ENCODE assay signal across 33 cellular contexts in the genomic region with DNA sequence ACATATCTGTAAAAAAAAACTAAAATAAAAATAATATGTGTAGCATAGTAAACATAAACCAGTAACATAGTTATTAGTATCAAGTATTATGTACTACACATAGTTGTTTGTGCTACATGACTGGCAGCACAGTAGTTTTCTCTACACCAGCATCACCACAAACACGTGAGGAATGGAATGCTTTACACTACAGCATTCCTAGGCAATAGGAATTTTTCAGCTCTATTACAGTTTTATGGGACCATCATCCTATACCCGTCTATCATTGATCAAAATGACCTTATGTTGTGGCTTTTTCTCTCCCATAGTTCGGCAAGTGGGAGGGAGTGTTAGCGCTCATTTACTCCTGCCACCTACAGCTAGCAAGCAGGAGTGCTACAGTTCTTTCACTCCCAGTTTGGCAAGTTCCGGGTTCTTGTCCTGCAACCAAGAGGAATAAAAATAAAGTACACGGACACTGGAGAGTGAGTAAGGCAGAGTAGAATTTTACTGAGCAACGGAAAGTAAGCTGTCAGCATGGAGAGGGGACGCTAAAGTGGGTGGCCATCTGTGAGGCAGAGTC.
A peak's percentile ranks its signal among the peaks of the same experiment; 100 is the strongest.
DNase-seq lines count a peak whose midpoint lies in the region; ATAC-seq and TF ChIP-seq lines count a peak whose summit lies in the region.
"Had no signal": no experiment of that assay in that cellular context is flagged by ENCODE, and none has a peak within 500 bp of the region (broad histone marks: within the 10 kb centered on the region; RNA-seq: fewer than 3 reads in every experiment).

No MANE protein-coding gene starts in this region.

- no peak overlapping the region for H3K14ac ChIP-seq in mesenchymal stem cell (ENCODE audit: low read length in 2 of 2)

- no peak overlapping the region for H3K23ac ChIP-seq in mesenchymal stem cell (ENCODE audit: low read length in 2 of 2)

- H3K27ac ChIP-seq in mesenchymal stem cell (ENCODE audit: low read length, poor library complexity, severe bottlenecking) (no peak overlapping the region), tibial artery (no peak overlapping the region)
- H3K27ac ChIP-seq: A549, epithelial cell of prostate, KMS-11, parathyroid adenoma, testis, vagina, VCaP had no signal

- no peak overlapping the region for H3K4me3 Mint-ChIP-seq in Calu3 (ENCODE audit: low read depth, unreplicated experiment)
- H3K4me3 Mint-ChIP-seq in WTC11, result no peak overlapping the region
- H3K4me3 Mint-ChIP-seq: activated CD4-positive, alpha-beta T cell treated with anti-CD3 and anti-CD28 coated beads, Interleukin-2, amount 10 ng/mL, durations not matched to agents 24 days and 14 days; activated naive CD8-positive, alpha-beta T cell had no signal

- H3K36me3 Mint-ChIP-seq in Calu3 (ENCODE audit: insufficient read depth, unreplicated experiment), result no peaks in the 10 kb centered on the region
- H3K36me3 Mint-ChIP-seq in WTC11, result no peaks in the 10 kb centered on the region
- H3K36me3 Mint-ChIP-seq: activated naive CD8-positive, alpha-beta T cell had no signal

- H2BK15ac ChIP-seq in mesenchymal stem cell (ENCODE audit: low read depth, poor library complexity, severe bottlenecking), result no peak overlapping the region

- no peak overlapping the region for H2AK5ac ChIP-seq in mesenchymal stem cell (ENCODE audit: low read length, severe bottlenecking)

- in situ Hi-C loops in G401 (cut with HindIII; ENCODE audit: low sequenced_read_pairs), result no loop called here

- BruUV-seq in Calu3 (replicated peaks; lab: Mats Ljungman, UMichigan), result no TSS peak

- no peak overlapping the region for H3K4me2 ChIP-seq in mesenchymal stem cell (ENCODE audit: low read length, poor library complexity, severe bottlenecking)
- H3K4me2 ChIP-seq: A549, KMS-11 had no signal

- H3K9me3 ChIP-seq in mesenchymal stem cell (ENCODE audit: control insufficient read depth, low read length) (no peaks in the 10 kb centered on the region), tibial artery (no peaks in the 10 kb centered on the region)
- H3K9me3 ChIP-seq: A549, BE2C, testis, vagina had no signal

- no peak overlapping the region for H3K4ac ChIP-seq in mesenchymal stem cell (ENCODE audit: low read depth in 1 of 2, low read length in 2 of 2)

- DNase-seq in Calu3 (peak; percentile 2), HS-27A (ENCODE audit: low read depth) (peak; percentile 53), WTC11 (ENCODE audit: low spot score) (peak; percentile 12), mesenchymal stem cell (peak; percentile 5), tibial artery (no peak), G401 (ENCODE audit: low spot score) (no peak), cerebellum (ENCODE audit: low spot score) (no peak), NCI-H82 treated with DMSO at 0.1 percent for 48 hours (lab: John Stamatoyannopoulos, UW; ENCODE audit: unreplicated experiment) (no peak)
- DNase-seq: activated CD4-positive, alpha-beta T cell treated with anti-CD3 and anti-CD28 coated beads, Interleukin-2, amount 10 ng/mL, durations not matched to agents 24 days and 14 days; activated CD8-positive, alpha-beta memory T cell treated with anti-CD3 and anti-CD28 coated beads for 24 hours; activated effector memory CD4-positive, alpha-beta T cell treated with Interleukin-2 at 50 U/mL for 16 hours; anterior cingulate cortex; BE2C; effector CD8-positive, alpha-beta T cell; GDM1; hippocampal formation; NCI-H1417; NCI-H2029; NCI-H226; NCI-H526 treated with DMSO at 0.1 percent for 48 hours; SHP77; stimulated activated CD4-positive, alpha-beta T cell treated with anti-CD3 and anti-CD28 coated beads, Interleukin-1b, Interleukin-23, amount 100 ng/mL, for 48 hours; stimulated activated naive CD8-positive, alpha-beta T cell treated with anti-CD3 and anti-CD28 coated beads, Interleukin-15, Interleukin-2, amounts not matched to agents 100 U/mL and 50 U/mL, for 24 hours; SW 1271; testis had no signal

- H2BK120ac ChIP-seq in mesenchymal stem cell (ENCODE audit: low read depth, low read length), result no peak overlapping the region

- POLR2A ChIA-PET in WTC11 (lab: Charles Lee), result no interaction called here

- no peaks in the 10 kb centered on the region for H3K27me3 ChIP-seq in mesenchymal stem cell (ENCODE audit: control insufficient read depth in 1 of 2, insufficient read depth in 1 of 2, low read length in 2 of 2)
- no peaks in the 10 kb centered on the region for H3K27me3 ChIP-seq in tibial artery
- H3K27me3 ChIP-seq: BE2C, testis, vagina had no signal

- H3K18ac ChIP-seq in mesenchymal stem cell (ENCODE audit: low read depth in 1 of 2, low read length in 2 of 2), result no peak overlapping the region

- peak; percentile 74 for ATAC-seq in WTC11
- ATAC-seq: A549; left lobe of liver; stimulated activated naive CD8-positive, alpha-beta T cell treated with anti-CD3 and anti-CD28 coated beads, Interleukin-15, Interleukin-2, amounts not matched to agents 100 U/mL and 50 U/mL, for 24 hours had no signal

- H3K4me3 ChIP-seq in mesenchymal stem cell (ENCODE audit: insufficient read depth in 1 of 2, low read depth in 1 of 2, low read length in 2 of 2) (no peak overlapping the region), tibial artery (no peak overlapping the region)
- H3K4me3 ChIP-seq: A549, testis, vagina had no signal

- no peak overlapping the region for H3K9ac ChIP-seq in mesenchymal stem cell (ENCODE audit: low read length)
- H3K9ac ChIP-seq: KMS-11, parathyroid adenoma had no signal

- H3K27me3 Mint-ChIP-seq in Calu3 (ENCODE audit: unreplicated experiment) (no peaks in the 10 kb centered on the region), WTC11 (ENCODE audit: low read depth) (no peaks in the 10 kb centered on the region)
- H3K27me3 Mint-ChIP-seq: activated CD4-positive, alpha-beta T cell treated with anti-CD3 and anti-CD28 coated beads, Interleukin-2, amount 10 ng/mL, durations not matched to agents 24 days and 14 days; activated naive CD8-positive, alpha-beta T cell had no signal

- H2AFZ ChIP-seq in mesenchymal stem cell (ENCODE audit: low read depth, low read length), result no peak overlapping the region
- H2AFZ ChIP-seq: parathyroid adenoma had no signal

- no peak overlapping the region for H2BK5ac ChIP-seq in mesenchymal stem cell (ENCODE audit: low read depth, low read length, poor library complexity, severe bottlenecking)

- H3K4me1 ChIP-seq in mesenchymal stem cell (ENCODE audit: control insufficient read depth, insufficient read depth, low read depth, low read length) (no peaks in the 10 kb centered on the region), tibial artery (peaks cover 0 to 8% (median 0%) of the 10 kb centered on the region in 4 donors)
- H3K4me1 ChIP-seq: A549, BE2C, testis, vagina had no signal

- H3K4me1 Mint-ChIP-seq in Calu3 (ENCODE audit: low read depth, unreplicated experiment) (no peaks in the 10 kb centered on the region), WTC11 (no peaks in the 10 kb centered on the region)
- H3K4me1 Mint-ChIP-seq: activated CD4-positive, alpha-beta T cell treated with anti-CD3 and anti-CD28 coated beads, Interleukin-2, amount 10 ng/mL, durations not matched to agents 24 days and 14 days had no signal

- H4K91ac ChIP-seq in mesenchymal stem cell (ENCODE audit: low read length), result no peak overlapping the region

- peak overlapping the region; percentile 50 for H4K8ac ChIP-seq in mesenchymal stem cell (ENCODE audit: low read length)

- no peaks in the 10 kb centered on the region for H3K79me1 ChIP-seq in mesenchymal stem cell (replicated peaks; ENCODE audit: low read length, poor library complexity, severe bottlenecking)

- H3K9me3 Mint-ChIP-seq in Calu3 (ENCODE audit: low read depth, unreplicated experiment), result peaks cover 9% of the 10 kb centered on the region
- H3K9me3 Mint-ChIP-seq in WTC11, result peaks cover 8% of the 10 kb centered on the region; the same call in 1 of the 2 replicates
- H3K9me3 Mint-ChIP-seq: activated CD4-positive, alpha-beta T cell treated with anti-CD3 and anti-CD28 coated beads, Interleukin-2, amount 10 ng/mL, durations not matched to agents 24 days and 14 days had no signal

- intact Hi-C loops in Calu3 (cut with micrococcal nuclease; ENCODE audit: unreplicated experiment) (no loop called here), tibial artery (cut with DNase I; ENCODE audit: low total_unique reads) (no loop called here)

- no peak overlapping the region for H2BK12ac ChIP-seq in mesenchymal stem cell (ENCODE audit: low read length in 2 of 2)

- CTCF ChIA-PET in Calu3 (lab: Charles Lee) (no interaction called here), WTC11 (lab: Charles Lee) (no interaction called here)

- WGBS in mesenchymal stem cell, result 74% methylated on average over 8 of the region's 8 CpGs

- no peaks in the 10 kb centered on the region for H3K36me3 ChIP-seq in mesenchymal stem cell (ENCODE audit: control insufficient read depth in 1 of 2, insufficient read depth in 2 of 2, low read depth in 1 of 2, low read length in 2 of 2)
- no peaks in the 10 kb centered on the region for H3K36me3 ChIP-seq in tibial artery
- H3K36me3 ChIP-seq: BE2C, vagina had no signal

- H3K27ac Mint-ChIP-seq in Calu3 (ENCODE audit: unreplicated experiment), result no peak overlapping the region
- no peak overlapping the region for H3K27ac Mint-ChIP-seq in WTC11
- H3K27ac Mint-ChIP-seq: activated CD4-positive, alpha-beta T cell treated with anti-CD3 and anti-CD28 coated beads, Interleukin-2, amount 10 ng/mL, durations not matched to agents 24 days and 14 days; activated naive CD8-positive, alpha-beta T cell had no signal

- TF ChIP-seq CTCF in Calu3 (IDR thresholded peaks at IDR 0.05; ENCODE audit: unreplicated experiment) (no peak), WTC11 (IDR thresholded peaks at IDR 0.05) (no peak), tibial artery (IDR thresholded peaks at IDR 0.05) (no peak)

TF ChIP-seq in WTC11, 78 proteins besides CTCF, POLR2A, EP300 and RAD21 (continues in another document):
- TF ChIP-seq HMGXB4 (CRISPR knock-in tag; IDR thresholded peaks at IDR 0.05) (no peak), ZNF263 (CRISPR knock-in tag; IDR thresholded peaks at IDR 0.05; ENCODE audit: low read depth) (no peak)

Comparison
In these comparisons a context has a peak if more than half of its experiments do, and no peak if none do; other contexts are left out.
1. DNase-seq: peak in Calu3 (single experiment), HS-27A (single experiment), WTC11 (single experiment) and mesenchymal stem cell (single experiment); none in tibial artery (0 of 2), G401 (single experiment), cerebellum (single experiment) and NCI-H82 treated with DMSO at 0.1 percent for 48 hours (single experiment).